ENCODE assay signal across 21 cellular contexts in genomic region chr4:111628437-111628836, GRCh38.
DNase-seq lines count a peak whose midpoint lies in the region; ATAC-seq, FAIRE-seq and TF ChIP-seq lines count a peak whose summit lies in the region.
"Had no signal": no experiment of that assay in that cellular context is flagged by ENCODE, and none has a peak within 500 bp of the region (broad histone marks: within the 10 kb centered on the region; RNA-seq: fewer than 3 reads in every experiment).

No MANE protein-coding gene starts in this region.

- H3K27ac ChIP-seq in A673 (ENCODE audit: low read depth, low read length, poor library complexity, severe bottlenecking) (peak overlapping the region; percentile 32), endodermal cell (ENCODE audit: low read depth, low read length) (no peak overlapping the region), esophagus muscularis mucosa (replicated peaks in 1 of 4) (no peak overlapping the region)
- H3K27ac ChIP-seq: PC-9, SJCRH30 had no signal

- H3K4me1 Mint-ChIP-seq in endodermal cell = peaks cover 6% of the 10 kb centered on the region

- CTCF ChIA-PET in A673 (lab: Charles Lee) = interaction anchor here (0.6 kb wide), 1 partner anchor 579 kb away, joined by 4 read pairs; no protein-coding TSS in a partner anchor

- ATAC-seq in HG03025 (IDR thresholded peaks at IDR 0.05; ENCODE audit: low FRiP score, unreplicated experiment) (no peak), HG02973 (IDR thresholded peaks at IDR 0.05; ENCODE audit: unreplicated experiment) (no peak), HG03354 (IDR thresholded peaks at IDR 0.05; ENCODE audit: poor library complexity, severe bottlenecking, unreplicated experiment) (no peak)

- H3K27me3 ChIP-seq in A673 (replicated peaks; ENCODE audit: insufficient read depth, low read depth, low read length, poor library complexity) (no peaks in the 10 kb centered on the region), endodermal cell (ENCODE audit: control insufficient read depth, insufficient read depth, low read length, poor library complexity, severe bottlenecking) (no peaks in the 10 kb centered on the region), esophagus muscularis mucosa (peaks cover 0 to 9% (median 0%) of the 10 kb centered on the region in 4 donors)
- H3K27me3 ChIP-seq: SJCRH30 had no signal

- no peak for TF ChIP-seq EP300 in esophagus muscularis mucosa (IDR thresholded peaks at IDR 0.05)

- intact Hi-C loops in A673 (cut with micrococcal nuclease; ENCODE audit: unreplicated experiment) = no loop called here
- intact Hi-C loops in esophagus muscularis mucosa (cut with DNase I) = no loop called here

- H3K36me3 ChIP-seq in A673 (ENCODE audit: insufficient read depth, low read length, poor library complexity, severe bottlenecking) = no peaks in the 10 kb centered on the region
- no peaks in the 10 kb centered on the region for H3K36me3 ChIP-seq in endodermal cell (ENCODE audit: control insufficient read depth, insufficient read depth, low read length)
- no peaks in the 10 kb centered on the region for H3K36me3 ChIP-seq in esophagus muscularis mucosa
- H3K36me3 ChIP-seq: SJCRH30 had no signal

- no peak overlapping the region for H3K9ac ChIP-seq in endodermal cell (ENCODE audit: extremely low read depth, low read length, poor library complexity, severe bottlenecking)

- H3K9me3 Mint-ChIP-seq in endodermal cell = peaks cover 1% of the 10 kb centered on the region

- H3K27ac Mint-ChIP-seq in endodermal cell = no peak overlapping the region
- H3K27ac Mint-ChIP-seq: CD4-positive, alpha-beta T cell had no signal

- no peak overlapping the region for H3K4me3 Mint-ChIP-seq in endodermal cell
- H3K4me3 Mint-ChIP-seq: CD4-positive, alpha-beta T cell had no signal

- peak; percentile 94 for DNase-seq in A673 (ENCODE audit: low spot score)
- DNase-seq in RCC 7860 (ENCODE audit: low spot score) = peak; percentile 13
- DNase-seq in endodermal cell = peak; percentile 48
- DNase-seq in retinal pigment epithelial cell (ENCODE audit: low read depth) = peak; percentile 16
- DNase-seq in esophagus muscularis mucosa (ENCODE audit: extremely low spot score) = no peak
- DNase-seq: Caco-2; CD4-positive, alpha-beta T cell; GDM1; H7; KBM-7; NCI-H1105; NCI-H1694 treated with DMSO at 0.1 percent for 48 hours; NCI-H2107; NCI-H2227 treated with DMSO at 0.1 percent for 48 hours; NCI-H524 treated with DMSO at 0.1 percent for 48 hours; PC-9; SJCRH30 had no signal

- H3K27me3 Mint-ChIP-seq in endodermal cell (ENCODE audit: insufficient read depth) = peaks cover 4% of the 10 kb centered on the region
- H3K27me3 Mint-ChIP-seq: CD4-positive, alpha-beta T cell had no signal

- H3K4me3 ChIP-seq in A673 (ENCODE audit: low read depth, low read length, poor library complexity, severe bottlenecking) = no peak overlapping the region
- no peak overlapping the region for H3K4me3 ChIP-seq in endodermal cell (ENCODE audit: low read length)
- H3K4me3 ChIP-seq in retinal pigment epithelial cell (ENCODE audit: low read length) = no peak overlapping the region
- no peak overlapping the region for H3K4me3 ChIP-seq in esophagus muscularis mucosa
- H3K4me3 ChIP-seq: PC-9, SJCRH30 had no signal

- no peak for TF ChIP-seq POLR2A in esophagus muscularis mucosa (IDR thresholded peaks at IDR 0.05; ENCODE audit: low read depth)

- 70 to 79% methylated on average over 2 to 10 of the region's 10 CpGs for WGBS in endodermal cell (ENCODE audit: insufficient coverage in 1 of 2, insufficient read length in 1 of 2), 2 experiments
- 76% methylated on average over 10 of the region's 10 CpGs for WGBS in esophagus muscularis mucosa

- BruUV-seq in A673 (replicated peaks; lab: Mats Ljungman, UMichigan) = no TSS peak

- TF ChIP-seq CTCF in A673 (conservative IDR thresholded peaks at IDR 0.05; ENCODE audit: low read depth, low read length) (no peak), endodermal cell (conservative IDR thresholded peaks at IDR 0.05) (no peak), retinal pigment epithelial cell (conservative IDR thresholded peaks at IDR 0.05; ENCODE audit: low read depth, low read length) (no peak), esophagus muscularis mucosa (IDR thresholded peaks at IDR 0.05) (no peak)

- POLR2A ChIA-PET in A673 (lab: Charles Lee; ENCODE audit: low non-redundant PET) = no interaction called here

- no peak for FAIRE-seq in RCC 7860 (lab: Jason Lieb, UNC)
- FAIRE-seq: A204.1 had no signal

- H3K4me1 ChIP-seq in A673 (ENCODE audit: insufficient read depth, low read length, poor library complexity, severe bottlenecking) (peaks cover 32% of the 10 kb centered on the region), endodermal cell (ENCODE audit: control insufficient read depth, insufficient read depth, low read length) (peaks cover 4% of the 10 kb centered on the region), esophagus muscularis mucosa (no peaks in the 10 kb centered on the region)
- H3K4me1 ChIP-seq: Caco-2 had no signal

- H3K9me3 ChIP-seq in A673 (ENCODE audit: low read depth, low read length, poor library complexity, severe bottlenecking) = no peaks in the 10 kb centered on the region
- no peaks in the 10 kb centered on the region for H3K9me3 ChIP-seq in endodermal cell (ENCODE audit: control insufficient read depth, low read length)
- H3K9me3 ChIP-seq in esophagus muscularis mucosa = no peaks in the 10 kb centered on the region
- H3K9me3 ChIP-seq: Caco-2, SJCRH30 had no signal

- no peaks in the 10 kb centered on the region for H3K36me3 Mint-ChIP-seq in endodermal cell (ENCODE audit: low read depth)
